ENCODE assay signal across 2 cellular contexts in the genomic region with DNA sequence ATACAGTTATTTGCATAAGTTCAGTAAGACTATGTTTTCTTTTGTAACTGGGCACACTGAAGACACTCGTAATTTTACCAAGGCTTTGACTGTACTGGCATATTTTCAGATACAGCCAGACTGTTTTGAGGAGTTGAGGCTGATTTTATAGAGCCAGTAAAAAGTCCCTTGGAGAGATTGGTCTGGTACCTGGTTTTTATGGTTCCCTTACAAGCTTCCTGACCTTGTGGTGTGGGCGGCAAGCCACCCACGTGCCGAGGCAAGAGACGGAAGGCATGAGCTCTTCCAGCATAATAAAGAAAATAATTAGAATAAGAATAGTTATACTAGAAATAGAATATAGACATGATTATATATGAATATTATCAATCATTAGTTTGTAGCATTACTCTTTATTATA.
A peak's percentile ranks its signal among the peaks of the same experiment; 100 is the strongest.
TF ChIP-seq lines count a peak whose summit lies in the region.

No MANE protein-coding gene starts in this region.

TF ChIP-seq in HCT116, 20 proteins besides CTCF, POLR2A, EP300 and RAD21:
- TF ChIP-seq SP1 (IDR thresholded peaks at IDR 0.05; ENCODE audit: low read depth) (no peak), POLR2AphosphoS5 (IDR thresholded peaks at IDR 0.05; ENCODE audit: low read depth, low read length) (no peak), YY1 (IDR thresholded peaks at IDR 0.05; ENCODE audit: extremely low read depth, insufficient replicate concordance, low read depth, low read length) (no peak), EZH2phosphoT487 (IDR thresholded peaks at IDR 0.05; ENCODE audit: borderline replicate concordance) (no peak), FOSL1 (IDR thresholded peaks at IDR 0.05; ENCODE audit: low read depth) (no peak), JUND (IDR thresholded peaks at IDR 0.05) (no peak), TCF7L2 (IDR thresholded peaks at IDR 0.05; ENCODE audit: borderline replicate concordance, extremely low read depth, insufficient read depth, insufficient read length) (no peak), CEBPB (IDR thresholded peaks at IDR 0.05; ENCODE audit: low read depth) (no peak), SIN3A (IDR thresholded peaks at IDR 0.05; ENCODE audit: low read depth) (no peak), CBX3 (IDR thresholded peaks at IDR 0.05; ENCODE audit: low read depth) (no peak), ZNF274 (IDR thresholded peaks at IDR 0.05; ENCODE audit: low read depth, low read length) (no peak), ZFX (IDR thresholded peaks at IDR 0.05) (no peak), ELF1 (IDR thresholded peaks at IDR 0.05; ENCODE audit: borderline replicate concordance, low read depth) (no peak), SRF (IDR thresholded peaks at IDR 0.05; ENCODE audit: low read depth) (no peak)
- TF ChIP-seq, protein P1, sequence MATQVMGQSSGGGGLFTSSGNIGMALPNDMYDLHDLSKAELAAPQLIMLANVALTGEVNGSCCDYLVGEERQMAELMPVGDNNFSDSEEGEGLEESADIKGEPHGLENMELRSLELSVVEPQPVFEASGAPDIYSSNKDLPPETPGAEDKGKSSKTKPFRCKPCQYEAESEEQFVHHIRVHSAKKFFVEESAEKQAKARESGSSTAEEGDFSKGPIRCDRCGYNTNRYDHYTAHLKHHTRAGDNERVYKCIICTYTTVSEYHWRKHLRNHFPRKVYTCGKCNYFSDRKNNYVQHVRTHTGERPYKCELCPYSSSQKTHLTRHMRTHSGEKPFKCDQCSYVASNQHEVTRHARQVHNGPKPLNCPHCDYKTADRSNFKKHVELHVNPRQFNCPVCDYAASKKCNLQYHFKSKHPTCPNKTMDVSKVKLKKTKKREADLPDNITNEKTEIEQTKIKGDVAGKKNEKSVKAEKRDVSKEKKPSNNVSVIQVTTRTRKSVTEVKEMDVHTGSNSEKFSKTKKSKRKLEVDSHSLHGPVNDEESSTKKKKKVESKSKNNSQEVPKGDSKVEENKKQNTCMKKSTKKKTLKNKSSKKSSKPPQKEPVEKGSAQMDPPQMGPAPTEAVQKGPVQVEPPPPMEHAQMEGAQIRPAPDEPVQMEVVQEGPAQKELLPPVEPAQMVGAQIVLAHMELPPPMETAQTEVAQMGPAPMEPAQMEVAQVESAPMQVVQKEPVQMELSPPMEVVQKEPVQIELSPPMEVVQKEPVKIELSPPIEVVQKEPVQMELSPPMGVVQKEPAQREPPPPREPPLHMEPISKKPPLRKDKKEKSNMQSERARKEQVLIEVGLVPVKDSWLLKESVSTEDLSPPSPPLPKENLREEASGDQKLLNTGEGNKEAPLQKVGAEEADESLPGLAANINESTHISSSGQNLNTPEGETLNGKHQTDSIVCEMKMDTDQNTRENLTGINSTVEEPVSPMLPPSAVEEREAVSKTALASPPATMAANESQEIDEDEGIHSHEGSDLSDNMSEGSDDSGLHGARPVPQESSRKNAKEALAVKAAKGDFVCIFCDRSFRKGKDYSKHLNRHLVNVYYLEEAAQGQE (IDR thresholded peaks at IDR 0.05; ENCODE audit: low read depth) = no peak
- TF ChIP-seq, protein P2, sequence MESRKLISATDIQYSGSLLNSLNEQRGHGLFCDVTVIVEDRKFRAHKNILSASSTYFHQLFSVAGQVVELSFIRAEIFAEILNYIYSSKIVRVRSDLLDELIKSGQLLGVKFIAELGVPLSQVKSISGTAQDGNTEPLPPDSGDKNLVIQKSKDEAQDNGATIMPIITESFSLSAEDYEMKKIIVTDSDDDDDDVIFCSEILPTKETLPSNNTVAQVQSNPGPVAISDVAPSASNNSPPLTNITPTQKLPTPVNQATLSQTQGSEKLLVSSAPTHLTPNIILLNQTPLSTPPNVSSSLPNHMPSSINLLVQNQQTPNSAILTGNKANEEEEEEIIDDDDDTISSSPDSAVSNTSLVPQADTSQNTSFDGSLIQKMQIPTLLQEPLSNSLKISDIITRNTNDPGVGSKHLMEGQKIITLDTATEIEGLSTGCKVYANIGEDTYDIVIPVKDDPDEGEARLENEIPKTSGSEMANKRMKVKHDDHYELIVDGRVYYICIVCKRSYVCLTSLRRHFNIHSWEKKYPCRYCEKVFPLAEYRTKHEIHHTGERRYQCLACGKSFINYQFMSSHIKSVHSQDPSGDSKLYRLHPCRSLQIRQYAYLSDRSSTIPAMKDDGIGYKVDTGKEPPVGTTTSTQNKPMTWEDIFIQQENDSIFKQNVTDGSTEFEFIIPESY (IDR thresholded peaks at IDR 0.05; ENCODE audit: extremely low read depth, insufficient replicate concordance, low read length) = no peak
- TF ChIP-seq, protein P3, sequence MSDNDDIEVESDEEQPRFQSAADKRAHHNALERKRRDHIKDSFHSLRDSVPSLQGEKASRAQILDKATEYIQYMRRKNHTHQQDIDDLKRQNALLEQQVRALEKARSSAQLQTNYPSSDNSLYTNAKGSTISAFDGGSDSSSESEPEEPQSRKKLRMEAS (IDR thresholded peaks at IDR 0.05) = no peak

TF ChIP-seq in H1, 55 proteins besides CTCF, POLR2A, EP300 and RAD21:
- TF ChIP-seq EGR1 (IDR thresholded peaks at IDR 0.05; ENCODE audit: borderline replicate concordance, low read depth, low read length) (peak; percentile 51; the same call in 1 of the 2 replicates), SP2 (IDR thresholded peaks at IDR 0.05; ENCODE audit: low read length) (no peak)
- TF ChIP-seq, protein P3 (IDR thresholded peaks at IDR 0.05) = peak; percentile 79
- TF ChIP-seq, protein P4, sequence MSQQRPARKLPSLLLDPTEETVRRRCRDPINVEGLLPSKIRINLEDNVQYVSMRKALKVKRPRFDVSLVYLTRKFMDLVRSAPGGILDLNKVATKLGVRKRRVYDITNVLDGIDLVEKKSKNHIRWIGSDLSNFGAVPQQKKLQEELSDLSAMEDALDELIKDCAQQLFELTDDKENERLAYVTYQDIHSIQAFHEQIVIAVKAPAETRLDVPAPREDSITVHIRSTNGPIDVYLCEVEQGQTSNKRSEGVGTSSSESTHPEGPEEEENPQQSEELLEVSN (IDR thresholded peaks at IDR 0.05) = peak; percentile 93
TF ChIP-seq in H1: peak in this region for 3.
